Comparison of ENCODE assay signal across 1 cellular context in the genomic region with DNA sequence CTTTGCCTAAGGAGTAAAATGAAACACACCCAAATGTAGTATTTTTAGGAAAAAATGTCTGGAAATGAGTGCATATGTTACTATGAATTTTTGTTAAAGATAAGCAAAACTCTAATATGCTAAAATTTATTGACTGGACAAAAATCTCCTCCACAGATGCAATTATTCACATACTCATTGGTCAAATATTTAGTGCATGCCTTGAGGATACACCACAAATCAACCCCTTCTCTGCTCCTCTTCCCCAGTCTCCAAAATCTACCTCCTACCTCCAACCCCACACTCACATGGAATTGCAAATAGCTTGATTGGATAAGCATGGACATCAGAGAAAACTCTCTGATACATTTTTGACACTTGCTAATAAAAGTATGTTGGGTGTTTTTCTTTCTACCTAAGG.
TF ChIP-seq lines count a peak whose summit lies in the region.

No MANE protein-coding gene starts in this region.

TF ChIP-seq in GM23338, 12 proteins besides CTCF, POLR2A, EP300 and RAD21 (continued from another document):
- TF ChIP-seq, protein P1, sequence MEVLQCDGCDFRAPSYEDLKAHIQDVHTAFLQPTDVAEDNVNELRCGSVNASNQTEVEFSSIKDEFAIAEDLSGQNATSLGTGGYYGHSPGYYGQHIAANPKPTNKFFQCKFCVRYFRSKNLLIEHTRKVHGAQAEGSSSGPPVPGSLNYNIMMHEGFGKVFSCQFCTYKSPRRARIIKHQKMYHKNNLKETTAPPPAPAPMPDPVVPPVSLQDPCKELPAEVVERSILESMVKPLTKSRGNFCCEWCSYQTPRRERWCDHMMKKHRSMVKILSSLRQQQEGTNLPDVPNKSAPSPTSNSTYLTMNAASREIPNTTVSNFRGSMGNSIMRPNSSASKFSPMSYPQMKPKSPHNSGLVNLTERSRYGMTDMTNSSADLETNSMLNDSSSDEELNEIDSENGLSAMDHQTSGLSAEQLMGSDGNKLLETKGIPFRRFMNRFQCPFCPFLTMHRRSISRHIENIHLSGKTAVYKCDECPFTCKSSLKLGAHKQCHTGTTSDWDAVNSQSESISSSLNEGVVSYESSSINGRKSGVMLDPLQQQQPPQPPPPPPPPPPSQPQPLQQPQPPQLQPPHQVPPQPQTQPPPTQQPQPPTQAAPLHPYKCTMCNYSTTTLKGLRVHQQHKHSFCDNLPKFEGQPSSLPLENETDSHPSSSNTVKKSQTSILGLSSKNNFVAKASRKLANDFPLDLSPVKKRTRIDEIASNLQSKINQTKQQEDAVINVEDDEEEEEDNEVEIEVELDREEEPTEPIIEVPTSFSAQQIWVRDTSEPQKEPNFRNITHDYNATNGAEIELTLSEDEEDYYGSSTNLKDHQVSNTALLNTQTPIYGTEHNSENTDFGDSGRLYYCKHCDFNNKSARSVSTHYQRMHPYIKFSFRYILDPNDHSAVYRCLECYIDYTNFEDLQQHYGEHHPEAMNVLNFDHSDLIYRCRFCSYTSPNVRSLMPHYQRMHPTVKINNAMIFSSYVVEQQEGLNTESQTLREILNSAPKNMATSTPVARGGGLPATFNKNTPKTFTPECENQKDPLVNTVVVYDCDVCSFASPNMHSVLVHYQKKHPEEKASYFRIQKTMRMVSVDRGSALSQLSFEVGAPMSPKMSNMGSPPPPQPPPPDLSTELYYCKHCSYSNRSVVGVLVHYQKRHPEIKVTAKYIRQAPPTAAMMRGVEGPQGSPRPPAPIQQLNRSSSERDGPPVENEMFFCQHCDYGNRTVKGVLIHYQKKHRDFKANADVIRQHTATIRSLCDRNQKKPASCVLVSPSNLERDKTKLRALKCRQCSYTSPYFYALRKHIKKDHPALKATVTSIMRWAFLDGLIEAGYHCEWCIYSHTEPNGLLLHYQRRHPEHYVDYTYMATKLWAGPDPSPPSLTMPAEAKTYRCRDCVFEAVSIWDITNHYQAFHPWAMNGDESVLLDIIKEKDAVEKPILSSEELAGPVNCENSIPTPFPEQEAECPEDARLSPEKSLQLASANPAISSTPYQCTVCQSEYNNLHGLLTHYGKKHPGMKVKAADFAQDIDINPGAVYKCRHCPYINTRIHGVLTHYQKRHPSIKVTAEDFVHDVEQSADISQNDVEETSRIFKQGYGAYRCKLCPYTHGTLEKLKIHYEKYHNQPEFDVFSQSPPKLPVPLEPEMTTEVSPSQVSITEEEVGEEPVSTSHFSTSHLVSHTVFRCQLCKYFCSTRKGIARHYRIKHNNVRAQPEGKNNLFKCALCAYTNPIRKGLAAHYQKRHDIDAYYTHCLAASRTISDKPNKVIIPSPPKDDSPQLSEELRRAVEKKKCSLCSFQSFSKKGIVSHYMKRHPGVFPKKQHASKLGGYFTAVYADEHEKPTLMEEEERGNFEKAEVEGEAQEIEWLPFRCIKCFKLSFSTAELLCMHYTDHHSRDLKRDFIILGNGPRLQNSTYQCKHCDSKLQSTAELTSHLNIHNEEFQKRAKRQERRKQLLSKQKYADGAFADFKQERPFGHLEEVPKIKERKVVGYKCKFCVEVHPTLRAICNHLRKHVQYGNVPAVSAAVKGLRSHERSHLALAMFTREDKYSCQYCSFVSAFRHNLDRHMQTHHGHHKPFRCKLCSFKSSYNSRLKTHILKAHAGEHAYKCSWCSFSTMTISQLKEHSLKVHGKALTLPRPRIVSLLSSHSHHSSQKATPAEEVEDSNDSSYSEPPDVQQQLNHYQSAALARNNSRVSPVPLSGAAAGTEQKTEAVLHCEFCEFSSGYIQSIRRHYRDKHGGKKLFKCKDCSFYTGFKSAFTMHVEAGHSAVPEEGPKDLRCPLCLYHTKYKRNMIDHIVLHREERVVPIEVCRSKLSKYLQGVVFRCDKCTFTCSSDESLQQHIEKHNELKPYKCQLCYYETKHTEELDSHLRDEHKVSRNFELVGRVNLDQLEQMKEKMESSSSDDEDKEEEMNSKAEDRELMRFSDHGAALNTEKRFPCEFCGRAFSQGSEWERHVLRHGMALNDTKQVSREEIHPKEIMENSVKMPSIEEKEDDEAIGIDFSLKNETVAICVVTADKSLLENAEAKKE (CRISPR knock-in tag; IDR thresholded peaks at IDR 0.05), result no peak
- TF ChIP-seq ZNF114 (CRISPR knock-in tag; IDR thresholded peaks at IDR 0.05) (no peak), CREB1 (CRISPR knock-in tag; IDR thresholded peaks at IDR 0.05; ENCODE audit: low read depth) (no peak), EZH2 (IDR thresholded peaks at IDR 0.05; ENCODE audit: low read depth, unreplicated experiment) (no peak)
- TF ChIP-seq, protein P2, sequence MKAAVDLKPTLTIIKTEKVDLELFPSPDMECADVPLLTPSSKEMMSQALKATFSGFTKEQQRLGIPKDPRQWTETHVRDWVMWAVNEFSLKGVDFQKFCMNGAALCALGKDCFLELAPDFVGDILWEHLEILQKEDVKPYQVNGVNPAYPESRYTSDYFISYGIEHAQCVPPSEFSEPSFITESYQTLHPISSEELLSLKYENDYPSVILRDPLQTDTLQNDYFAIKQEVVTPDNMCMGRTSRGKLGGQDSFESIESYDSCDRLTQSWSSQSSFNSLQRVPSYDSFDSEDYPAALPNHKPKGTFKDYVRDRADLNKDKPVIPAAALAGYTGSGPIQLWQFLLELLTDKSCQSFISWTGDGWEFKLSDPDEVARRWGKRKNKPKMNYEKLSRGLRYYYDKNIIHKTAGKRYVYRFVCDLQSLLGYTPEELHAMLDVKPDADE (IDR thresholded peaks at IDR 0.05), result no peak
